1 cellular context compared by ENCODE assay signal in the genomic region with DNA sequence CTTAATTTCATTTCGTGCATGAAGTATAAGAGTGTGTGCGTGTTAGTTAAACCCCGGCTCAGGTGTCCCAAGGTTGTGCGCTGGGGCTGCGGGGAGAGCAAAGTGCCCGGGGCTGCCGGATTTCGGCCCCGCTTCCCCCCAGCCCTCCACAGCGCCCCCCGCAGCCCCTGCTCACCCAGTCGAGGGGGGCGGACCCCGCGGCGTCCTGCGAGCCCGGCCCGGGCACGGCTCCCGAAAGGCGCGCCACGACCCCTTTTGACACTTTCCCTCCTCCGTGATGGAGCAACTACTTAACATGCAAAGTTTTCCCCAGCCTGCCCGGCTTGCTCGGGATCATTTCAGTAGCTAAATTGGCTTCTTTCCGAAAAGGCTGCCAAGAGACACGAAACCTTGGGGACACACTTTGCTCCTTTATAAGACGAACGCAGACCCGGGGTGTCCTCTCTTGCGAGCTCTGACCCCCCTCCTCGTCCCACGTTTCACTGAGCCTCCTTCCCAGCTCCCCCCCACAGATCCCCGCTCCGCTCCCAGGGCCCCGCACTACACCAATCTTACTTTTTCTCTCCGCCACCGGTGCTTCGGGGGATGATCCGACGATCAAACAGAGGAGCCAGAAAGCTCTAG.
TF ChIP-seq lines count a peak whose summit lies in the region.

No MANE protein-coding gene starts in this region.

TF ChIP-seq in HepG2, 621 proteins besides CTCF, POLR2A, EP300 and RAD21:
- TF ChIP-seq ZNF232 (CRISPR knock-in tag; IDR thresholded peaks at IDR 0.05; ENCODE audit: borderline replicate concordance) (peak; percentile 51; the same call in 1 of the 2 replicates), ZBTB7B (CRISPR knock-in tag; IDR thresholded peaks at IDR 0.05) (peak; percentile 84), PRMT3 (CRISPR knock-in tag; IDR thresholded peaks at IDR 0.05; ENCODE audit: borderline replicate concordance, low read depth) (0 out of 2 replicates have a peak, but pooled peaks have one; percentile 45), ZZZ3 (CRISPR knock-in tag; IDR thresholded peaks at IDR 0.05; ENCODE audit: borderline replicate concordance) (no peak), ZC3H13 (CRISPR knock-in tag; IDR thresholded peaks at IDR 0.05) (0 out of 2 replicates have a peak, but pooled peaks have one; percentile 58), ZFX (CRISPR knock-in tag; IDR thresholded peaks at IDR 0.05; ENCODE audit: low read depth) (peak; percentile 33; the same call in 1 of the 2 replicates), TBX2 (CRISPR knock-in tag; IDR thresholded peaks at IDR 0.05; ENCODE audit: borderline replicate concordance) (no peak), TEAD3 (CRISPR knock-in tag; optimal IDR thresholded peaks at IDR 0.05; ENCODE audit: borderline replicate concordance) (peak; percentile 4), SAP130 (CRISPR knock-in tag; IDR thresholded peaks at IDR 0.05; ENCODE audit: low read depth) (peak; percentile 35; the same call in 1 of the 2 replicates), CENPT (CRISPR knock-in tag; IDR thresholded peaks at IDR 0.05; ENCODE audit: low read depth) (no peak), ZFP62 (CRISPR knock-in tag; IDR thresholded peaks at IDR 0.05) (no peak), ETS1 (CRISPR knock-in tag; IDR thresholded peaks at IDR 0.05) (no peak), KAT8 (CRISPR knock-in tag; IDR thresholded peaks at IDR 0.05) (peak; percentile 37; the same call in 1 of the 2 replicates), ZBTB14 (CRISPR knock-in tag; IDR thresholded peaks at IDR 0.05) (0 out of 2 replicates have a peak, but pooled peaks have one; percentile 14), ERF (CRISPR knock-in tag; IDR thresholded peaks at IDR 0.05) (0 out of 2 replicates have a peak, but pooled peaks have one; percentile 11), KDM3A (CRISPR knock-in tag; IDR thresholded peaks at IDR 0.05; ENCODE audit: low read depth) (0 out of 2 replicates have a peak, but pooled peaks have one; percentile 33), ZNF567 (CRISPR knock-in tag; IDR thresholded peaks at IDR 0.05; ENCODE audit: borderline replicate concordance) (no peak), MYC (CRISPR knock-in tag; IDR thresholded peaks at IDR 0.05; ENCODE audit: borderline replicate concordance) (0 out of 2 replicates have a peak, but pooled peaks have one; percentile 12), ZNF687 (CRISPR knock-in tag; IDR thresholded peaks at IDR 0.05) (peak; percentile 58), ZNF589 (CRISPR knock-in tag; conservative IDR thresholded peaks at IDR 0.05) (0 out of 2 replicates have a peak, but pooled peaks have one; percentile 53), SOX6 (IDR thresholded peaks at IDR 0.05) (no peak), SOX6 (CRISPR knock-in tag; IDR thresholded peaks at IDR 0.05) (0 out of 2 replicates have a peak, but pooled peaks have one; percentile 5), GZF1 (CRISPR knock-in tag; IDR thresholded peaks at IDR 0.05) (0 out of 2 replicates have a peak, but pooled peaks have one; percentile 8), ZNF780A (CRISPR knock-in tag; IDR thresholded peaks at IDR 0.05) (peak; percentile 49; the same call in 1 of the 2 replicates), PATZ1 (CRISPR knock-in tag; IDR thresholded peaks at IDR 0.05) (peak; percentile 55; the same call in 1 of the 2 replicates), ZNF766 (CRISPR knock-in tag; IDR thresholded peaks at IDR 0.05; ENCODE audit: borderline replicate concordance) (0 out of 2 replicates have a peak, but pooled peaks have one; percentile 29), NFKB2 (CRISPR knock-in tag; IDR thresholded peaks at IDR 0.05; ENCODE audit: borderline replicate concordance) (peak; percentile 47; the same call in 1 of the 2 replicates), RBM39 (IDR thresholded peaks at IDR 0.05; ENCODE audit: low read depth, low read length, poor library complexity, severe bottlenecking) (peak; percentile 35), BRD4 (CRISPR knock-in tag; IDR thresholded peaks at IDR 0.05) (0 out of 2 replicates have a peak, but pooled peaks have one; percentile 28), GABPB1 (CRISPR knock-in tag; IDR thresholded peaks at IDR 0.05) (peak; percentile 42; the same call in 1 of the 2 replicates), CBFB (CRISPR knock-in tag; IDR thresholded peaks at IDR 0.05) (0 out of 2 replicates have a peak, but pooled peaks have one; percentile 21), HDAC2 (CRISPR knock-in tag; IDR thresholded peaks at IDR 0.05) (peak; percentile 24; the same call in 1 of the 2 replicates), KDM2A (CRISPR knock-in tag; IDR thresholded peaks at IDR 0.05; ENCODE audit: borderline replicate concordance, low read depth) (peak; percentile 77), BCL6 (CRISPR knock-in tag; IDR thresholded peaks at IDR 0.05) (0 out of 2 replicates have a peak, but pooled peaks have one; percentile 32), ZNF691 (CRISPR knock-in tag; IDR thresholded peaks at IDR 0.05; ENCODE audit: borderline replicate concordance, low read depth) (peak; percentile 21; the same call in 1 of the 2 replicates), KMT2B (CRISPR knock-in tag; IDR thresholded peaks at IDR 0.05) (0 out of 2 replicates have a peak, but pooled peaks have one; percentile 18), CHD2 (IDR thresholded peaks at IDR 0.05; ENCODE audit: low read depth, low read length) (no peak), ZFP91 (CRISPR knock-in tag; IDR thresholded peaks at IDR 0.05; ENCODE audit: borderline replicate concordance) (peak; percentile 27; the same call in 1 of the 2 replicates)
- TF ChIP-seq, protein P1, sequence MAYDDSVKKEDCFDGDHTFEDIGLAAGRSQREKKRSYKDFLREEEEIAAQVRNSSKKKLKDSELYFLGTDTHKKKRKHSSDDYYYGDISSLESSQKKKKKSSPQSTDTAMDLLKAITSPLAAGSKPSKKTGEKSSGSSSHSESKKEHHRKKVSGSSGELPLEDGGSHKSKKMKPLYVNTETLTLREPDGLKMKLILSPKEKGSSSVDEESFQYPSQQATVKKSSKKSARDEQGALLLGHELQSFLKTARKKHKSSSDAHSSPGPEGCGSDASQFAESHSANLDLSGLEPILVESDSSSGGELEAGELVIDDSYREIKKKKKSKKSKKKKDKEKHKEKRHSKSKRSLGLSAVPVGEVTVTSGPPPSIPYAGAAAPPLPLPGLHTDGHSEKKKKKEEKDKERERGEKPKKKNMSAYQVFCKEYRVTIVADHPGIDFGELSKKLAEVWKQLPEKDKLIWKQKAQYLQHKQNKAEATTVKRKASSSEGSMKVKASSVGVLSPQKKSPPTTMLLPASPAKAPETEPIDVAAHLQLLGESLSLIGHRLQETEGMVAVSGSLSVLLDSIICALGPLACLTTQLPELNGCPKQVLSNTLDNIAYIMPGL (CRISPR knock-in tag; IDR thresholded peaks at IDR 0.05; ENCODE audit: borderline replicate concordance in 1 of 2, low read depth in 1 of 2) = peak in 1 of 2 experiments; percentile 64; a peak in 2 of 4 replicates
- TF ChIP-seq, protein P2, sequence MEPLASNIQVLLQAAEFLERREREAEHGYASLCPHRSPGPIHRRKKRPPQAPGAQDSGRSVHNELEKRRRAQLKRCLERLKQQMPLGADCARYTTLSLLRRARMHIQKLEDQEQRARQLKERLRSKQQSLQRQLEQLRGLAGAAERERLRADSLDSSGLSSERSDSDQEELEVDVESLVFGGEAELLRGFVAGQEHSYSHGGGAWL (CRISPR knock-in tag; IDR thresholded peaks at IDR 0.05) = no peak
TF ChIP-seq in HepG2: peak in this region for 31.
